Comparison of ENCODE assay signal across 12 cellular contexts in genomic region chr16:4747906-4748681, GRCh38. TPM values are rescaled to one million over a fixed set of nuclear protein-coding genes. Genes with fewer than 3 reads are reported as not detected.
DNase-seq lines count a peak whose midpoint lies in the region; ATAC-seq and TF ChIP-seq lines count a peak whose summit lies in the region.
"Had no signal": no experiment of that assay in that cellular context is flagged by ENCODE, and none has a peak within 500 bp of the region (broad histone marks: within the 10 kb centered on the region; RNA-seq: fewer than 3 reads in every experiment).

No MANE protein-coding gene starts in this region.

- TF ChIP-seq CTCF in brain microvascular endothelial cell (IDR thresholded peaks at IDR 0.05; ENCODE audit: low read depth, low read length, missing control alignments): no peak

- H3K9me3 Mint-ChIP-seq in CD4-positive, CD25-positive, alpha-beta regulatory T cell: no peaks in the 10 kb centered on the region
- no peaks in the 10 kb centered on the region for H3K9me3 Mint-ChIP-seq in CD8-positive, alpha-beta memory T cell
- no peaks in the 10 kb centered on the region for H3K9me3 Mint-ChIP-seq in T-cell
- H3K9me3 Mint-ChIP-seq in memory B cell: no peaks in the 10 kb centered on the region

- POLR2A ChIA-PET in CD8-positive, alpha-beta memory T cell (lab: Charles Lee): interaction anchor here (1.5 kb wide), 1 partner anchor 14 kb away, joined by 6 read pairs; the partner anchor contains the start of genes ANKS3 and DNAAF8
- POLR2A ChIA-PET in T-cell (lab: Charles Lee): interaction anchor here in 1 of 2 donors (0.6 to 1.5 kb wide), 2 partner anchors 14 to 76 kb away, joined by 3 read pairs; partner anchors contain the start of gene DNAAF8

- peaks cover 20% of the 10 kb centered on the region for H3K36me3 ChIP-seq in CD4-positive, CD25-positive, alpha-beta regulatory T cell (ENCODE audit: control insufficient read depth, insufficient read depth, low read length)
- peaks cover 3% of the 10 kb centered on the region for H3K36me3 ChIP-seq in CD8-positive, alpha-beta memory T cell (ENCODE audit: insufficient read depth, low read length)
- peaks cover 24% of the 10 kb centered on the region for H3K36me3 ChIP-seq in brain microvascular endothelial cell (replicated peaks)

- H3K4me1 Mint-ChIP-seq in CD4-positive, CD25-positive, alpha-beta regulatory T cell: peaks cover 5 to 22% (median 8%) of the 10 kb centered on the region in 4 donors
- peaks cover 13 to 37% (median 24%) of the 10 kb centered on the region in 3 donors for H3K4me1 Mint-ChIP-seq in CD8-positive, alpha-beta memory T cell
- H3K4me1 Mint-ChIP-seq in T-cell: peaks cover 21 to 24% (median 22%) of the 10 kb centered on the region in 3 donors
- H3K4me1 Mint-ChIP-seq in memory B cell: peaks cover 11% of the 10 kb centered on the region

- in situ Hi-C loops in brain microvascular endothelial cell (cut with HindIII; ENCODE audit: low pct_ligation_motif_present, low sequenced_read_pairs): no loop called here

- H3K27ac Mint-ChIP-seq in CD4-positive, CD25-positive, alpha-beta regulatory T cell: peak overlapping the region; percentile 33 to 63 (median 35)
- peak overlapping the region in 7 of 8 donors; percentile 73 to 98 (median 84) for H3K27ac Mint-ChIP-seq in CD8-positive, alpha-beta memory T cell
- H3K27ac Mint-ChIP-seq in T-cell (peak overlapping the region; percentile 20 to 82), memory B cell (peak overlapping the region; percentile 50)

- no peak for DNase-seq in CD4-positive, CD25-positive, alpha-beta regulatory T cell
- DNase-seq in CD8-positive, alpha-beta memory T cell: peak in 1 of 5 donors; percentile 25
- DNase-seq in T-cell (no peak), memory B cell (ENCODE audit: low spot score in 2 of 2) (no peak), brain microvascular endothelial cell (no peak)
- DNase-seq: activated CD8-positive, alpha-beta memory T cell treated with anti-CD3 and anti-CD28 coated beads, Interleukin-2, amount 50 U/mL, for 4 hours; EL had no signal

- peaks cover 1% of the 10 kb centered on the region for H3K27me3 Mint-ChIP-seq in CD4-positive, CD25-positive, alpha-beta regulatory T cell
- no peaks in the 10 kb centered on the region for H3K27me3 Mint-ChIP-seq in CD8-positive, alpha-beta memory T cell
- H3K27me3 Mint-ChIP-seq in T-cell (no peaks in the 10 kb centered on the region), memory B cell (peaks cover 3% of the 10 kb centered on the region)

- H3K9me3 ChIP-seq in CD4-positive, CD25-positive, alpha-beta regulatory T cell (ENCODE audit: control insufficient read depth in 2 of 2, low read length in 2 of 2): no peaks in the 10 kb centered on the region
- no peaks in the 10 kb centered on the region for H3K9me3 ChIP-seq in CD8-positive, alpha-beta memory T cell (ENCODE audit: low read length)
- H3K9me3 ChIP-seq: SJSA1 had no signal

- H3K4me3 ChIP-seq in CD4-positive, CD25-positive, alpha-beta regulatory T cell (ENCODE audit: low read depth, low read length): no peak overlapping the region
- H3K4me3 ChIP-seq in CD8-positive, alpha-beta memory T cell (ENCODE audit: low read length): no peak overlapping the region
- no peak overlapping the region for H3K4me3 ChIP-seq in brain microvascular endothelial cell (ENCODE audit: low read depth, low read length)
- H3K4me3 ChIP-seq: SJSA1 had no signal

- H3K4me3 Mint-ChIP-seq in CD4-positive, CD25-positive, alpha-beta regulatory T cell: peak overlapping the region in 2 of 4 donors; percentile 2 to 59
- peak overlapping the region in 6 of 7 donors; percentile 20 to 69 (median 49) for H3K4me3 Mint-ChIP-seq in CD8-positive, alpha-beta memory T cell
- peak overlapping the region; percentile 13 to 79 (median 39) for H3K4me3 Mint-ChIP-seq in T-cell
- peak overlapping the region; percentile 24 for H3K4me3 Mint-ChIP-seq in memory B cell

- H3K36me3 Mint-ChIP-seq in CD4-positive, CD25-positive, alpha-beta regulatory T cell: peaks cover 5% of the 10 kb centered on the region
- H3K36me3 Mint-ChIP-seq in CD8-positive, alpha-beta memory T cell: peaks cover 0 to 26% (median under 1%) of the 10 kb centered on the region in 3 donors
- peaks cover 9% of the 10 kb centered on the region for H3K36me3 Mint-ChIP-seq in T-cell
- peaks cover under 1% of the 10 kb centered on the region for H3K36me3 Mint-ChIP-seq in memory B cell

- CTCF ChIA-PET in CD8-positive, alpha-beta memory T cell (lab: Charles Lee): interaction anchor here (1.1 kb wide), 1 partner anchor 162 kb away, joined by 3 read pairs; no protein-coding TSS in a partner anchor
- CTCF ChIA-PET in T-cell (lab: Charles Lee): no interaction called here

- no peaks in the 10 kb centered on the region for H3K27me3 ChIP-seq in CD4-positive, CD25-positive, alpha-beta regulatory T cell (ENCODE audit: control insufficient read depth, insufficient read depth, low read length)
- H3K27me3 ChIP-seq in CD8-positive, alpha-beta memory T cell (ENCODE audit: insufficient read depth, low read length, poor library complexity, severe bottlenecking): no peaks in the 10 kb centered on the region
- no peaks in the 10 kb centered on the region for H3K27me3 ChIP-seq in brain microvascular endothelial cell (replicated peaks)
- H3K27me3 ChIP-seq: SJSA1 had no signal

- no peak for ATAC-seq in CD4-positive, CD25-positive, alpha-beta regulatory T cell (ENCODE audit: low read depth in 2 of 2)
- ATAC-seq in T-cell (replicated peaks in 1 of 4) (peak in 3 of 4 experiments; percentile 36 to 80 (median 48)), memory B cell (ENCODE audit: low read depth) (no peak), HG02610 (IDR thresholded peaks at IDR 0.05; ENCODE audit: unreplicated experiment) (no peak), GM21447 (IDR thresholded peaks at IDR 0.05; ENCODE audit: unreplicated experiment) (no peak)

- no peaks in the 10 kb centered on the region for H3K4me1 ChIP-seq in CD4-positive, CD25-positive, alpha-beta regulatory T cell (ENCODE audit: control insufficient read depth, insufficient read depth, low read length, poor library complexity, severe bottlenecking)
- peaks cover 8% of the 10 kb centered on the region for H3K4me1 ChIP-seq in CD8-positive, alpha-beta memory T cell (ENCODE audit: insufficient read depth, low read length)
- H3K4me1 ChIP-seq: SJSA1 had no signal

- H3K27ac ChIP-seq in CD4-positive, CD25-positive, alpha-beta regulatory T cell (ENCODE audit: insufficient read depth, low read length, poor library complexity, severe bottlenecking): no peak overlapping the region
- no peak overlapping the region for H3K27ac ChIP-seq in CD8-positive, alpha-beta memory T cell (ENCODE audit: low read depth, low read length)
- H3K27ac ChIP-seq in brain microvascular endothelial cell: no peak overlapping the region
- H3K27ac ChIP-seq: SJSA1 had no signal

RNA-seq across cellular contexts. Expression of gene DNAAF8, which starts 13.8 kb away (rescaled TPM):
- not detected for total RNA-seq in CD4-positive, CD25-positive, alpha-beta regulatory T cell
- polyA plus RNA-seq in CD4-positive, CD25-positive, alpha-beta regulatory T cell: under 1 TPM in 1 of 4 donors, not detected in 3; 0.06 TPM
- under 1 TPM; 0.15 to 0.31 TPM for total RNA-seq in CD8-positive, alpha-beta memory T cell
- 0.35 TPM for polyA plus RNA-seq in CD8-positive, alpha-beta memory T cell
- under 1 TPM in 4 of 5 donors, not detected in 1; 0.13 to 0.70 (median 0.34) TPM for total RNA-seq in T-cell

RNA-seq across cellular contexts. Expression of gene ANKS3, which starts 14.0 kb away (rescaled TPM):
- total RNA-seq in CD4-positive, CD25-positive, alpha-beta regulatory T cell: 20.4 TPM
- 1 to 10 TPM; 1.4 to 4.0 (median 2.5) TPM for polyA plus RNA-seq in CD4-positive, CD25-positive, alpha-beta regulatory T cell
- total RNA-seq in CD8-positive, alpha-beta memory T cell: 10 to 100 TPM; 16.9 to 18.5 TPM
- polyA plus RNA-seq in CD8-positive, alpha-beta memory T cell: 4.3 TPM
- total RNA-seq in T-cell: 10 to 100 TPM; 24.2 to 37.1 (median 32.2) TPM

RNA-seq across cellular contexts. Expression of gene ZNF500, which starts 18.9 kb away (rescaled TPM):
- 12.3 TPM for total RNA-seq in CD4-positive, CD25-positive, alpha-beta regulatory T cell
- polyA plus RNA-seq in CD4-positive, CD25-positive, alpha-beta regulatory T cell: 10 to 100 TPM in 2 of 4 donors, 1 to 10 TPM in 2; 4.5 to 16.9 (median 12.1) TPM
- 10 to 100 TPM; 12.7 to 13.7 TPM for total RNA-seq in CD8-positive, alpha-beta memory T cell
- 15.2 TPM for polyA plus RNA-seq in CD8-positive, alpha-beta memory T cell
- total RNA-seq in T-cell: 10 to 100 TPM; 19.7 to 36.6 (median 32.4) TPM

RNA-seq across cellular contexts. Expression of gene SEPTIN12, which starts 40.1 kb away (rescaled TPM):
- total RNA-seq in CD4-positive, CD25-positive, alpha-beta regulatory T cell: 0.27 TPM
- not detected for polyA plus RNA-seq in CD4-positive, CD25-positive, alpha-beta regulatory T cell
- total RNA-seq in CD8-positive, alpha-beta memory T cell: not detected
- polyA plus RNA-seq in CD8-positive, alpha-beta memory T cell: not detected
- not detected for total RNA-seq in T-cell
- total RNA-seq: lung microvascular endothelial cell, SJSA1, skeletal muscle tissue had no signal

RNA-seq across cellular contexts. Expression of gene SMIM22, which starts 47.1 kb away (rescaled TPM):
- not detected for total RNA-seq in CD4-positive, CD25-positive, alpha-beta regulatory T cell
- not detected for polyA plus RNA-seq in CD4-positive, CD25-positive, alpha-beta regulatory T cell
- total RNA-seq in CD8-positive, alpha-beta memory T cell: not detected
- polyA plus RNA-seq in CD8-positive, alpha-beta memory T cell: not detected
- total RNA-seq in T-cell: not detected
- total RNA-seq: lung microvascular endothelial cell, SJSA1, skeletal muscle tissue had no signal

Comparison
In these comparisons a context has a peak if more than half of its experiments do, and no peak if none do; other contexts are left out.
1. ATAC-seq: peak in T-cell (3 of 4); none in CD4-positive, CD25-positive, alpha-beta regulatory T cell (0 of 2), memory B cell (single experiment), HG02610 (single experiment) and GM21447 (single experiment).
2. Peak in every context shown above with its lines, with median percentiles within 50 percentile points of each other: H3K27ac Mint-ChIP-seq.